In genomic region chr9:68800836-68801235, GRCh38 we compare ENCODE assay signal across 1 cellular context.
A peak's percentile ranks its signal among the peaks of the same experiment; 100 is the strongest.
TF ChIP-seq lines count a peak whose summit lies in the region.

No MANE protein-coding gene starts in this region.

TF ChIP-seq in HepG2, 621 proteins besides CTCF, POLR2A, EP300 and RAD21 (continued from another document):
- TF ChIP-seq, protein P1, sequence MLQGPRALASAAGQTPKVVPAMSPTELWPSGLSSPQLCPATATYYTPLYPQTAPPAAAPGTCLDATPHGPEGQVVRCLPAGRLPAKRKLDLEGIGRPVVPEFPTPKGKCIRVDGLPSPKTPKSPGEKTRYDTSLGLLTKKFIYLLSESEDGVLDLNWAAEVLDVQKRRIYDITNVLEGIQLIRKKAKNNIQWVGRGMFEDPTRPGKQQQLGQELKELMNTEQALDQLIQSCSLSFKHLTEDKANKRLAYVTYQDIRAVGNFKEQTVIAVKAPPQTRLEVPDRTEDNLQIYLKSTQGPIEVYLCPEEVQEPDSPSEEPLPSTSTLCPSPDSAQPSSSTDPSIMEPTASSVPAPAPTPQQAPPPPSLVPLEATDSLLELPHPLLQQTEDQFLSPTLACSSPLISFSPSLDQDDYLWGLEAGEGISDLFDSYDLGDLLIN (CRISPR knock-in tag; IDR thresholded peaks at IDR 0.05; ENCODE audit: borderline replicate concordance), result no peak
- peak; percentile 74 for TF ChIP-seq MAFF (IDR thresholded peaks at IDR 0.05; ENCODE audit: low read depth, low read length)
- no peak for TF ChIP-seq SMARCC2 (IDR thresholded peaks at IDR 0.05)
- no peak for TF ChIP-seq ZNF841 (CRISPR knock-in tag; IDR thresholded peaks at IDR 0.05; ENCODE audit: borderline replicate concordance)
- TF ChIP-seq FOXP1 (IDR thresholded peaks at IDR 0.05), result no peak
- no peak for TF ChIP-seq FOXP1 (CRISPR knock-in tag; IDR thresholded peaks at IDR 0.05)
- no peak for TF ChIP-seq GATAD2A (CRISPR knock-in tag; IDR thresholded peaks at IDR 0.05)
- TF ChIP-seq ZMYM2 (CRISPR knock-in tag; IDR thresholded peaks at IDR 0.05), result no peak
- TF ChIP-seq KDM6A (CRISPR knock-in tag; IDR thresholded peaks at IDR 0.05; ENCODE audit: low read depth), result no peak
